ENCODE assay signal across 22 cellular contexts in the genomic region with DNA sequence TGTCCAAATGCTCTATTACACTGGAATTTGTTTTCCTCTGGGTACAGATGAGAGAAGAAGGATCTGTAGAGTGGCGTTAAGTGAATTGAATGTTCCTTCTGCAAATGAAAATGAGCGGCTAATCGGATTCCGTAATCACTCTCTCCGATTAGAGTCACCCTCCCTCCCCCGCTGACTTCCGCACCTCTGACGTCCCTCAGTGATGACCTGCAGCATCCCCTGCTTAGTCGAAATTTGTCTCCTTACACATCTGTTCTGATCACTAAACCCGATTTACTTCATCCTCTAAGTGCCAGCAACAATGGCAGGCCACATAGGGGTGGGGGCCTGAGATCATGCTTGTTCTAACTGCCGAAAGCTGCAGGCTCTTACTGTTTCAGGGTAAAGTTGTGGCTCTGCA.
"Had no signal": no experiment of that assay in that cellular context is flagged by ENCODE, and none has a peak within 500 bp of the region (broad histone marks: within the 10 kb centered on the region; RNA-seq: fewer than 3 reads in every experiment).

No MANE protein-coding gene starts in this region.

- H2AFZ ChIP-seq: PC-9 had no signal

- H3K4me3 ChIP-seq: ascending aorta, body of pancreas, PC-9, SK-N-MC had no signal

- FAIRE-seq: bronchial epithelial cell had no signal

- H3K4me1 ChIP-seq: ascending aorta, body of pancreas had no signal

- DNase-seq: activated CD4-positive, alpha-beta T cell treated with anti-CD3 and anti-CD28 coated beads for 4 hours; activated CD8-positive, alpha-beta memory T cell treated with anti-CD3 and anti-CD28 coated beads, Interleukin-2, amount 50 U/mL, for 4 hours; activated CD8-positive, alpha-beta T cell treated with anti-CD3 and anti-CD28 coated beads for 36 hours; activated T-cell treated with anti-CD3 and anti-CD28 coated beads, Interleukin-2, amount 50 U/mL, for 72 hours; body of pancreas; central memory CD4-positive, alpha-beta T cell; NCI-H1105 treated with DMSO at 0.1 percent for 48 hours; NCI-H1436 treated with DMSO at 0.1 percent for 48 hours; NCI-H187; NCI-H2081; NCI-H510A treated with DMSO at 0.1 percent for 48 hours; NCI-H69; PC-9; SIG-M5; T-cell; T-helper 2 cell; T1000 had no signal

- H3K27ac ChIP-seq: ascending aorta, body of pancreas, KMS-11, PC-9, SK-N-MC had no signal

- ATAC-seq: activated CD4-positive, CD25-positive, alpha-beta regulatory T cell treated with anti-CD3 and anti-CD28 coated beads, Interleukin-2, amount 50 U/mL, for 24 hours; activated CD8-positive, alpha-beta T cell treated with anti-CD3 and anti-CD28 coated beads for 36 hours; activated T-cell treated with anti-CD3 and anti-CD28 coated beads, Interleukin-2, amount 50 U/mL, for 72 hours; body of pancreas; T-cell had no signal

- H3K9ac ChIP-seq: KMS-11 had no signal

- H3K4me2 ChIP-seq: KMS-11, PC-9 had no signal

- H3K27me3 ChIP-seq: ascending aorta, body of pancreas had no signal

- H3K36me3 ChIP-seq: ascending aorta had no signal

- H3K9me3 ChIP-seq: ascending aorta, body of pancreas had no signal
